Comparison of ENCODE assay signal across 9 cellular contexts in genomic region chr19:48617146-48617937, GRCh38. TPM values are rescaled to one million over a fixed set of nuclear protein-coding genes. Genes with fewer than 3 reads are reported as not detected.
DNase-seq lines count a peak whose midpoint lies in the region; ATAC-seq and TF ChIP-seq lines count a peak whose summit lies in the region.
"Had no signal": no experiment of that assay in that cellular context is flagged by ENCODE, and none has a peak within 500 bp of the region (broad histone marks: within the 10 kb centered on the region; RNA-seq: fewer than 3 reads in every experiment).

No MANE protein-coding gene starts in this region.

- POLR2A ChIA-PET in PC-3 (lab: Charles Lee; ENCODE audit: unreplicated experiment), result no interaction called here

- intact Hi-C loops in PC-3 (cut with micrococcal nuclease), result no loop called here
- intact Hi-C loops in lower leg skin (cut with DNase I; ENCODE audit: low total_unique reads), result no loop called here

- H3K27me3 ChIP-seq in PC-3 (ENCODE audit: low read length) (no peaks in the 10 kb centered on the region), esophagus (ENCODE audit: control insufficient read depth in 1 of 2, insufficient read depth in 2 of 2, low read length in 2 of 2) (no peaks in the 10 kb centered on the region), parathyroid adenoma (ENCODE audit: control insufficient read depth, insufficient read depth, low read length) (no peaks in the 10 kb centered on the region)

- H3K4me2 ChIP-seq in PC-3 (ENCODE audit: low read length) (peak overlapping the region; percentile 98), parathyroid adenoma (ENCODE audit: low read length) (peak overlapping the region; percentile 79)

- no TSS peak for BruUV-seq in PC-3 (replicated peaks; lab: Mats Ljungman, UMichigan)

- peak; percentile 31 for DNase-seq in ELR (ENCODE audit: low read depth)
- no peak for DNase-seq in PC-3
- DNase-seq in iPS-NIHi7 (ENCODE audit: extremely low spot score), result no peak
- DNase-seq in HUDEP-2 (lab: John Stamatoyannopoulos, UW; ENCODE audit: unreplicated experiment in 76 of 76), result no peak
- DNase-seq in lower leg skin (ENCODE audit: low spot score in 2 of 2), result no peak
- DNase-seq: activated gamma-delta T cell treated with Interleukin-2 at 50 U/mL for 16 hours had no signal

- peaks cover 32% of the 10 kb centered on the region for H4K20me1 ChIP-seq in PC-3 (ENCODE audit: low read length)

- no peaks in the 10 kb centered on the region for H3F3A ChIP-seq in PC-3 (ENCODE audit: low read length, unreplicated experiment)

- H3K9ac ChIP-seq in PC-3 (ENCODE audit: low read length) (peak overlapping the region; percentile 99), parathyroid adenoma (no peak overlapping the region)

- H2AFZ ChIP-seq in PC-3 (ENCODE audit: low read length), result no peak overlapping the region
- H2AFZ ChIP-seq in parathyroid adenoma, result no peak overlapping the region

- H3K4me1 ChIP-seq in PC-3 (ENCODE audit: insufficient read depth, low read length), result peaks cover 27% of the 10 kb centered on the region
- H3K4me1 ChIP-seq in esophagus (ENCODE audit: control insufficient read depth in 2 of 2, insufficient read depth in 2 of 2, low read length in 1 of 2), result peaks cover 0 to 31% of the 10 kb centered on the region in 2 donors
- peaks cover 16% of the 10 kb centered on the region for H3K4me1 ChIP-seq in parathyroid adenoma

- H3K79me2 ChIP-seq in PC-3 (ENCODE audit: low read length) (peaks cover 42% of the 10 kb centered on the region), parathyroid adenoma (peaks cover 4% of the 10 kb centered on the region)

- H3K9me3 ChIP-seq in PC-3 (ENCODE audit: low read length) (no peaks in the 10 kb centered on the region), esophagus (ENCODE audit: control insufficient read depth in 2 of 2, insufficient read depth in 1 of 2, low read depth in 1 of 2, low read length in 1 of 2) (no peaks in the 10 kb centered on the region), parathyroid adenoma (ENCODE audit: control insufficient read depth, low read length) (no peaks in the 10 kb centered on the region)

- WGBS in esophagus, 2 donors, result 38% methylated on average over 18 of the region's 18 CpGs
- WGBS in lower leg skin, 2 donors, result 57 to 59% methylated on average over 16 to 17 of the region's 18 CpGs

- TF ChIP-seq POLR2A in lower leg skin (IDR thresholded peaks at IDR 0.05), result no peak

- no peak for ATAC-seq in PC-3
- no peak for ATAC-seq in GM18868 (IDR thresholded peaks at IDR 0.05; ENCODE audit: unreplicated experiment)

- no peaks in the 10 kb centered on the region for H3K9me2 ChIP-seq in PC-3 (replicated peaks; ENCODE audit: low read length)

- CTCF ChIA-PET in PC-3 (lab: Charles Lee), result no interaction called here

- H3K36me3 ChIP-seq in PC-3 (ENCODE audit: low read depth, low read length) (peaks cover 35% of the 10 kb centered on the region), esophagus (ENCODE audit: control insufficient read depth in 2 of 2, insufficient read depth in 2 of 2, low read length in 1 of 2) (peaks cover 11 to 28% of the 10 kb centered on the region in 2 donors), parathyroid adenoma (ENCODE audit: control insufficient read depth, insufficient read depth, low read length) (no peaks in the 10 kb centered on the region)

- TF ChIP-seq CTCF in PC-3 (conservative IDR thresholded peaks at IDR 0.05; ENCODE audit: low read depth, low read length) (no peak), parathyroid adenoma (IDR thresholded peaks at IDR 0.05) (no peak), lower leg skin (IDR thresholded peaks at IDR 0.05) (no peak)

- H3K4me3 ChIP-seq in PC-3 (ENCODE audit: low read length), result peak overlapping the region; percentile 100
- H3K4me3 ChIP-seq in esophagus (ENCODE audit: low read depth in 1 of 2, low read length in 2 of 2), result peak overlapping the region; percentile 85 to 91
- H3K4me3 ChIP-seq in parathyroid adenoma (ENCODE audit: low read depth, low read length), result peak overlapping the region; percentile 92
- H3K4me3 ChIP-seq in lower leg skin (ENCODE audit: low read depth, poor library complexity, severe bottlenecking), result no peak overlapping the region

- H3K27ac ChIP-seq in PC-3 (ENCODE audit: low read length) (no peak overlapping the region), esophagus (ENCODE audit: low read depth in 2 of 2, low read length in 1 of 2) (peak overlapping the region; percentile 88 to 93), parathyroid adenoma (peak overlapping the region; percentile 22)

RNA-seq across cellular contexts. Expression of gene RPL18, which starts 1.6 kb away (rescaled TPM):
- total RNA-seq in PC-3 (2014; rRNA removed) (1,237 and 1,503 TPM in 2 replicates), lower leg skin (1,000 to 10,000 TPM; 3,252 to 5,828 (median 3,870) TPM)
- polyA plus RNA-seq in esophagus, result 1,000 to 10,000 TPM; 2,667 to 2,860 TPM

RNA-seq across cellular contexts. Expression of gene SPHK2, which starts 2.0 kb away (rescaled TPM):
- 8.5 and 8.6 TPM in 2 replicates for total RNA-seq in PC-3 (2014; rRNA removed)
- polyA plus RNA-seq in esophagus, result 10 to 100 TPM in 1 of 2 donors, 1 to 10 TPM in 1; 9.0 to 15.5 TPM
- 1 to 10 TPM; 2.2 to 8.8 (median 6.1) TPM for total RNA-seq in lower leg skin

RNA-seq across cellular contexts. Expression of gene FAM83E, which starts 2.5 kb away (rescaled TPM):
- total RNA-seq in PC-3 (2014; rRNA removed), result 4.6 and 4.7 TPM in 2 replicates
- 10 to 100 TPM in 1 of 2 donors, 1 to 10 TPM in 1; 6.5 to 26.7 TPM for polyA plus RNA-seq in esophagus
- 1 to 10 TPM in 2 of 4 donors, under 1 TPM in 2; 0.53 to 8.2 (median 3.8) TPM for total RNA-seq in lower leg skin

RNA-seq across cellular contexts. Expression of gene SPACA4, which starts 10.8 kb away (rescaled TPM):
- not detected in 2 replicates for total RNA-seq in PC-3 (2014; rRNA removed)
- 1 to 10 TPM; 1.2 to 1.9 TPM for polyA plus RNA-seq in esophagus
- 1 to 10 TPM in 2 of 4 donors, not detected in 2; 1.7 to 2.1 TPM for total RNA-seq in lower leg skin

RNA-seq across cellular contexts. Expression of gene DBP, which starts 19.8 kb away (rescaled TPM):
- 9.0 and 12.2 TPM in 2 replicates for total RNA-seq in PC-3 (2014; rRNA removed)
- 10 to 100 TPM in 1 of 2 donors, 1 to 10 TPM in 1; 8.9 to 13.3 TPM for polyA plus RNA-seq in esophagus
- 10 to 100 TPM; 21.1 to 41.6 (median 24.8) TPM for total RNA-seq in lower leg skin
